ENCODE assay signal across 11 cellular contexts in the genomic region with DNA sequence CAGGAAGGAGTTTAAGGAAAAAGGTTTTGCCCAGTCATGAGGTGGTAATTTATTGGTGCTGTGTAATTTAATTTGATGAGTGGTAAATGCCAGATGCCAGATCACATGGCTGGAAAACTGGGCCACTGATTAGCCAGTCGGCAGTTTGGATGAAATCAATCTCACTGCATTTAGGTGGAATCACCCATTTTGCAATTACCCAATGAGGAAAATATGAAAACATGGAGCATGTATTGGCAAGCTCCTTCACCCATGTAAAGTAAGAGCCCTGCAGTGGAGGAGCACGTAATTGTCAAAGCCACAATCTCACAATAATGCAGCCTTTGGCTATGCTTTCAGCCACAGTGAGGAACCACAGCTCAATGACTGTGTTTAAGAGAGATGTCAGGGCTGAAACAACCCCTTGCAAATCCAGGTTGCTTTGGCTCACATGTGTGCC.
DNase-seq lines count a peak whose midpoint lies in the region; ATAC-seq lines count a peak whose summit lies in the region.
"Had no signal": no experiment of that assay in that cellular context is flagged by ENCODE, and none has a peak within 500 bp of the region (broad histone marks: within the 10 kb centered on the region; RNA-seq: fewer than 3 reads in every experiment).

No MANE protein-coding gene starts in this region.

- DNase-seq in fibroblast of peridontal ligament (ENCODE audit: extremely low read depth) (peak; percentile 68), activated gamma-delta T cell (lab: John Stamatoyannopoulos, UW) (no peak), NCI-H748 treated with DMSO at 0.1 percent for 48 hours (lab: John Stamatoyannopoulos, UW) (no peak)
- no peak for DNase-seq in activated CD4-positive, CD25-positive, alpha-beta regulatory T cell (lab: John Stamatoyannopoulos, UW)
- DNase-seq: activated CD8-positive, alpha-beta memory T cell treated with anti-CD3 and anti-CD28 coated beads for 24 hours; KG1 had no signal

- peak; percentile 65 for ATAC-seq in GM18498 (IDR thresholded peaks at IDR 0.05; ENCODE audit: unreplicated experiment)
- ATAC-seq in GM21390 (IDR thresholded peaks at IDR 0.05; ENCODE audit: unreplicated experiment), result peak; percentile 73
- peak; percentile 78 for ATAC-seq in HG03571 (IDR thresholded peaks at IDR 0.05; ENCODE audit: unreplicated experiment)
- ATAC-seq in HG03342 (IDR thresholded peaks at IDR 0.05; ENCODE audit: unreplicated experiment), result no peak
- ATAC-seq: sciatic nerve had no signal
